ENCODE assay signal across 8 cellular contexts in genomic region chr7:70595741-70596574, GRCh38.
DNase-seq lines count a peak whose midpoint lies in the region; ATAC-seq lines count a peak whose summit lies in the region.

No MANE protein-coding gene starts in this region.

- H3K4me3 ChIP-seq in HUES64 (ENCODE audit: low read length): peak overlapping the region; percentile 64

- H3K9me3 ChIP-seq in ES-I3 (ENCODE audit: control insufficient read depth, insufficient read depth, low read length) (no peaks in the 10 kb centered on the region), HUES64 (ENCODE audit: insufficient read depth, low read depth, low read length) (peaks cover 5% of the 10 kb centered on the region)

- peaks cover 3% of the 10 kb centered on the region for H3K36me3 Mint-ChIP-seq in activated naive CD8-positive, alpha-beta T cell treated with anti-CD3 and anti-CD28 coated beads, Interleukin-2, amount 50 U/mL, for 24 hours (ENCODE audit: low read depth)

- peaks cover 6% of the 10 kb centered on the region for H3K9me3 Mint-ChIP-seq in activated naive CD8-positive, alpha-beta T cell treated with anti-CD3 and anti-CD28 coated beads, Interleukin-2, amount 50 U/mL, for 24 hours
- H3K9me3 Mint-ChIP-seq in stimulated activated naive CD8-positive, alpha-beta T cell treated with anti-CD3 and anti-CD28 coated beads, Interleukin-15, amount 100 ng/mL, for 72 hours: peaks cover 0 to 6% of the 10 kb centered on the region in 2 donors

- WGBS in HUES64: under 1% methylated on average over 81 of the region's 81 CpGs

- H3K4me1 ChIP-seq in ES-I3 (ENCODE audit: insufficient read depth, low read length) (0 out of 2 replicates have a peak, but pooled peaks cover 4% of the 10 kb centered on the region), HUES64 (ENCODE audit: insufficient read depth, low read length) (peaks cover 16% of the 10 kb centered on the region)

- DNase-seq in activated naive CD8-positive, alpha-beta T cell treated with anti-CD3 and anti-CD28 coated beads, Interleukin-2, amount 50 U/mL, for 24 hours: peak; percentile 9
- DNase-seq in left colon (peak; percentile 47 to 61), SIG-M5 treated with dmso at 0.1 percent for 504 hours (lab: John Stamatoyannopoulos, UW; ENCODE audit: unreplicated experiment) (no peak), NCI-H2029 (lab: John Stamatoyannopoulos, UW) (no peak)
- peak; percentile 4 to 11 for DNase-seq in stimulated activated naive CD8-positive, alpha-beta T cell treated with anti-CD3 and anti-CD28 coated beads, Interleukin-15, amount 100 ng/mL, for 72 hours

- peak; percentile 54 for ATAC-seq in activated naive CD8-positive, alpha-beta T cell treated with anti-CD3 and anti-CD28 coated beads, Interleukin-2, amount 50 U/mL, for 24 hours
- ATAC-seq in left colon: peak; percentile 53
- ATAC-seq in stimulated activated naive CD8-positive, alpha-beta T cell treated with anti-CD3 and anti-CD28 coated beads, Interleukin-15, amount 100 ng/mL, for 72 hours: peak; percentile 50
- ATAC-seq in GM19395 (IDR thresholded peaks at IDR 0.05; ENCODE audit: unreplicated experiment): no peak

- H3K36me3 ChIP-seq in ES-I3 (ENCODE audit: insufficient read depth, low read length): no peaks in the 10 kb centered on the region
- H3K36me3 ChIP-seq in HUES64 (ENCODE audit: insufficient read depth, low read length): no peaks in the 10 kb centered on the region

- no peak overlapping the region for H3K4me3 Mint-ChIP-seq in activated naive CD8-positive, alpha-beta T cell treated with anti-CD3 and anti-CD28 coated beads, Interleukin-2, amount 50 U/mL, for 24 hours
- H3K4me3 Mint-ChIP-seq in stimulated activated naive CD8-positive, alpha-beta T cell treated with anti-CD3 and anti-CD28 coated beads, Interleukin-15, amount 100 ng/mL, for 72 hours: peak overlapping the region; percentile 22 to 60

- peaks cover 69% of the 10 kb centered on the region for H3K27me3 ChIP-seq in HUES64 (ENCODE audit: insufficient read depth, low read length)

- peaks cover 37% of the 10 kb centered on the region for H3K27me3 Mint-ChIP-seq in activated naive CD8-positive, alpha-beta T cell treated with anti-CD3 and anti-CD28 coated beads, Interleukin-2, amount 50 U/mL, for 24 hours
- H3K27me3 Mint-ChIP-seq in stimulated activated naive CD8-positive, alpha-beta T cell treated with anti-CD3 and anti-CD28 coated beads, Interleukin-15, amount 100 ng/mL, for 72 hours: peaks cover 52% of the 10 kb centered on the region

- no peak overlapping the region for H3K27ac Mint-ChIP-seq in activated naive CD8-positive, alpha-beta T cell treated with anti-CD3 and anti-CD28 coated beads, Interleukin-2, amount 50 U/mL, for 24 hours
- H3K27ac Mint-ChIP-seq in stimulated activated naive CD8-positive, alpha-beta T cell treated with anti-CD3 and anti-CD28 coated beads, Interleukin-15, amount 100 ng/mL, for 72 hours: no peak overlapping the region

- no peak overlapping the region for H3K27ac ChIP-seq in HUES64 (ENCODE audit: low read depth, low read length)

- intact Hi-C loops in left colon (cut with DNase I, micrococcal nuclease): no loop called here

- H3K9ac ChIP-seq in ES-I3 (ENCODE audit: low read depth, low read length) (peak overlapping the region; percentile 57; the same call in 1 of the 2 replicates), HUES64 (ENCODE audit: low read depth, low read length) (peak overlapping the region; percentile 17; the same call in 1 of the 2 replicates)

- H3K4me1 Mint-ChIP-seq in activated naive CD8-positive, alpha-beta T cell treated with anti-CD3 and anti-CD28 coated beads, Interleukin-2, amount 50 U/mL, for 24 hours: peaks cover 5% of the 10 kb centered on the region
- no peaks in the 10 kb centered on the region for H3K4me1 Mint-ChIP-seq in stimulated activated naive CD8-positive, alpha-beta T cell treated with anti-CD3 and anti-CD28 coated beads, Interleukin-15, amount 100 ng/mL, for 72 hours

Comparison
In these comparisons a context has a peak if more than half of its experiments do, and no peak if none do; other contexts are left out.
1. DNase-seq: peak in activated naive CD8-positive, alpha-beta T cell treated with anti-CD3 and anti-CD28 coated beads, Interleukin-2, amount 50 U/mL, for 24 hours (single experiment), left colon (2 of 2) and stimulated activated naive CD8-positive, alpha-beta T cell treated with anti-CD3 and anti-CD28 coated beads, Interleukin-15, amount 100 ng/mL, for 72 hours (2 of 2); none in SIG-M5 treated with dmso at 0.1 percent for 504 hours (single experiment) and NCI-H2029 (single experiment).